Comparison of ENCODE assay signal across 24 cellular contexts in genomic region chr1:114454539-114454938, GRCh38.
"Had no signal": no experiment of that assay in that cellular context is flagged by ENCODE, and none has a peak within 500 bp of the region (broad histone marks: within the 10 kb centered on the region; RNA-seq: fewer than 3 reads in every experiment).

No MANE protein-coding gene starts in this region.

- H3K27me3 Mint-ChIP-seq: activated naive CD4-positive, alpha-beta T cell treated with anti-CD3 and anti-CD28 coated beads, Interleukin-2, amount 10 ng/mL, durations not matched to agents 7 days and 5 days; activated naive CD8-positive, alpha-beta T cell treated with anti-CD3 and anti-CD28 coated beads, Interleukin-2, amount 10 ng/mL, durations not matched to agents 7 days and 5 days; dendritic cell treated with granulocyte-macrophage colony-stimulating factor and Interleukin-4, amounts not matched to agents 40 ng/mL and 50 ng/mL, for 4 days had no signal

- ATAC-seq: heart right ventricle, left lung, psoas muscle had no signal

- H3K9me3 ChIP-seq: breast epithelium, esophagus muscularis mucosa, left lung, ovary, psoas muscle, testis had no signal

- H3K4me1 ChIP-seq: breast epithelium, psoas muscle, testis had no signal

- H3K27ac Mint-ChIP-seq: activated naive CD4-positive, alpha-beta T cell treated with anti-CD3 and anti-CD28 coated beads, Interleukin-2, amount 10 ng/mL, durations not matched to agents 7 days and 5 days; activated naive CD8-positive, alpha-beta T cell treated with anti-CD3 and anti-CD28 coated beads, Interleukin-2, amount 10 ng/mL, durations not matched to agents 7 days and 5 days; dendritic cell treated with granulocyte-macrophage colony-stimulating factor and Interleukin-4, amounts not matched to agents 40 ng/mL and 50 ng/mL, for 4 days; endodermal cell; T-helper 1 cell treated with Interleukin-12 subunit alpha and Interleukin-12 subunit beta and Interleukin-4 antibody, amounts not matched to agents 30 μg/mL and 1 μg/mL, for 36 hours had no signal

- H3K36me3 ChIP-seq: breast epithelium, ovary had no signal

- H3K4me2 ChIP-seq: smooth muscle cell had no signal

- H3K4me3 Mint-ChIP-seq: activated naive CD4-positive, alpha-beta T cell treated with anti-CD3 and anti-CD28 coated beads, Interleukin-2, amount 10 ng/mL, durations not matched to agents 7 days and 5 days; activated naive CD8-positive, alpha-beta T cell treated with anti-CD3 and anti-CD28 coated beads, Interleukin-2, amount 10 ng/mL, durations not matched to agents 7 days and 5 days; dendritic cell treated with granulocyte-macrophage colony-stimulating factor and Interleukin-4, amounts not matched to agents 40 ng/mL and 50 ng/mL, for 4 days; T-helper 1 cell treated with Interleukin-12 subunit alpha and Interleukin-12 subunit beta and Interleukin-4 antibody, amounts not matched to agents 30 μg/mL and 1 μg/mL, for 36 hours had no signal

- H3K4me3 ChIP-seq: breast epithelium, esophagus muscularis mucosa, heart right ventricle, left lung, ovary, psoas muscle, smooth muscle cell, testis had no signal

- DNase-seq: activated CD4-positive, alpha-beta T cell treated with anti-CD3 and anti-CD28 coated beads for 48 hours; activated CD4-positive, alpha-beta T cell treated with anti-CD3 and anti-CD28 coated beads, Interleukin-2, amount 50 U/mL, for 48 hours; activated CD8-positive, alpha-beta memory T cell treated with anti-CD3 and anti-CD28 coated beads for 24 hours; activated gamma-delta T cell; activated naive CD4-positive, alpha-beta T cell treated with anti-CD3 and anti-CD28 coated beads, Interleukin-2, amount 10 ng/mL, durations not matched to agents 7 days and 5 days; activated naive CD8-positive, alpha-beta T cell treated with anti-CD3 and anti-CD28 coated beads, Interleukin-2, amount 10 ng/mL, durations not matched to agents 7 days and 5 days; amniotic stem cell; central memory CD4-positive, alpha-beta T cell; endodermal cell; heart right ventricle; kidney glomerular epithelial cell; left lung; ovary; psoas muscle; stimulated activated CD4-positive, alpha-beta T cell treated with anti-CD3 and anti-CD28 coated beads, Interleukin-2, amount 100 ng/mL, for 24 hours; stimulated activated naive CD4-positive, alpha-beta T cell; T-helper 9 cell; testis; WERI-Rb-1 had no signal

- H3K27ac ChIP-seq: breast epithelium, esophagus muscularis mucosa, heart right ventricle, left lung, ovary, psoas muscle, testis, WERI-Rb-1 had no signal

- H3K27me3 ChIP-seq: breast epithelium, esophagus muscularis mucosa, heart right ventricle, left lung, ovary, testis had no signal
